20 cellular contexts compared by ENCODE assay signal in genomic region chr20:62039738-62040137, GRCh38. TPM values are rescaled to one million over a fixed set of nuclear protein-coding genes. Genes with fewer than 3 reads are reported as not detected.
A peak's percentile ranks its signal among the peaks of the same experiment; 100 is the strongest.
DNase-seq lines count a peak whose midpoint lies in the region; ATAC-seq, FAIRE-seq and TF ChIP-seq lines count a peak whose summit lies in the region.
"Had no signal": no experiment of that assay in that cellular context is flagged by ENCODE, and none has a peak within 500 bp of the region (broad histone marks: within the 10 kb centered on the region; RNA-seq: fewer than 3 reads in every experiment).

No MANE protein-coding gene starts in this region.

- H3K9ac ChIP-seq in IMR-90 (ENCODE audit: low read depth, low read length) (no peak overlapping the region), PC-3 (ENCODE audit: low read length) (no peak overlapping the region)

- intact Hi-C loops in IMR-90 (cut with micrococcal nuclease), result no loop called here
- intact Hi-C loops in PC-3 (cut with micrococcal nuclease), result no loop called here
- intact Hi-C loops in head of caudate nucleus (cut with DNase I), result no loop called here

- no peak overlapping the region for H2BK5ac ChIP-seq in IMR-90 (ENCODE audit: low read depth, low read length, poor library complexity, severe bottlenecking)

- no peak overlapping the region for H4K5ac ChIP-seq in IMR-90 (ENCODE audit: low read depth, low read length)

- TF ChIP-seq CTCF in IMR-90 (conservative IDR thresholded peaks at IDR 0.05; ENCODE audit: low read depth, low read length), result no peak
- TF ChIP-seq CTCF in PC-3 (conservative IDR thresholded peaks at IDR 0.05; ENCODE audit: low read depth, low read length), result no peak
- TF ChIP-seq CTCF in osteoblast (IDR thresholded peaks at IDR 0.05; ENCODE audit: extremely low read depth, low read depth, low read length), result no peak
- no peak for TF ChIP-seq CTCF in GM13977 (IDR thresholded peaks at IDR 0.05; ENCODE audit: extremely low read depth, insufficient read depth, missing control alignments)

- TF ChIP-seq POLR2A in GM12891 (IDR thresholded peaks at IDR 0.05; ENCODE audit: low read depth, low read length), result no peak
- no peak for TF ChIP-seq POLR2A in IMR-90 (IDR thresholded peaks at IDR 0.05; ENCODE audit: low read depth, low read length)

- CTCF ChIA-PET in IMR-90 (lab: Yijun Ruan, JAX), result no interaction called here
- CTCF ChIA-PET in PC-3 (lab: Charles Lee), result no interaction called here

- H3K9me3 ChIP-seq in IMR-90 (ENCODE audit: control insufficient read depth, insufficient read depth, low read length), result no peaks in the 10 kb centered on the region; the same call in 1 of the 2 replicates
- H3K9me3 ChIP-seq in PC-3 (ENCODE audit: low read length), result no peaks in the 10 kb centered on the region
- no peaks in the 10 kb centered on the region for H3K9me3 ChIP-seq in osteoblast (ENCODE audit: low read depth, low read length)
- H3K9me3 ChIP-seq: BE2C had no signal

- peaks cover 34 to 72% of the 10 kb centered on the region in 2 experiments for H3K79me1 ChIP-seq in IMR-90 (ENCODE audit: low read depth in 1 of 2, low read length in 2 of 2)

- BruUV-seq in IMR-90 (replicated peaks; lab: Mats Ljungman, UMichigan), result no TSS peak
- no TSS peak for BruUV-seq in PC-3 (replicated peaks; lab: Mats Ljungman, UMichigan)

- no peak overlapping the region for H2BK15ac ChIP-seq in IMR-90 (ENCODE audit: low read depth, low read length)

- no peak overlapping the region for H4K91ac ChIP-seq in IMR-90 (ENCODE audit: insufficient read depth, low read depth, low read length)

- H3K23ac ChIP-seq in IMR-90 (ENCODE audit: low read depth, low read length), result 0 out of 2 replicates have a peak overlapping the region, but pooled peaks have one; percentile 32

- no peaks in the 10 kb centered on the region for H3K27me3 Mint-ChIP-seq in effector memory CD8-positive, alpha-beta T cell
- H3K27me3 Mint-ChIP-seq: CD4-positive, alpha-beta T cell had no signal

- H4K20me1 ChIP-seq in IMR-90 (ENCODE audit: insufficient read depth, low read length) (peaks cover 61% of the 10 kb centered on the region), PC-3 (ENCODE audit: low read length) (peaks cover 26% of the 10 kb centered on the region; the same call in 1 of the 2 replicates), osteoblast (ENCODE audit: insufficient read depth, low read length) (peaks cover 43% of the 10 kb centered on the region)

- H3K27ac Mint-ChIP-seq in effector memory CD8-positive, alpha-beta T cell, result peak overlapping the region in 1 of 2 donors; percentile 19
- H3K27ac Mint-ChIP-seq: CD4-positive, alpha-beta T cell had no signal

- H3K4me3 Mint-ChIP-seq in effector memory CD8-positive, alpha-beta T cell, result no peak overlapping the region
- H3K4me3 Mint-ChIP-seq: CD4-positive, alpha-beta T cell had no signal

- H4K8ac ChIP-seq in IMR-90 (ENCODE audit: low read depth in 2 of 2, low read length in 2 of 2), result no peak overlapping the region

- H3K27ac ChIP-seq in IMR-90 (ENCODE audit: insufficient read depth, low read length) (no peak overlapping the region), PC-3 (ENCODE audit: low read length) (no peak overlapping the region), osteoblast (ENCODE audit: low read depth, low read length) (no peak overlapping the region)

- H2AFZ ChIP-seq in IMR-90 (replicated peaks; ENCODE audit: low read length, poor library complexity) (no peak overlapping the region), PC-3 (ENCODE audit: low read length) (no peak overlapping the region), osteoblast (ENCODE audit: low read length) (no peak overlapping the region)

- H3F3A ChIP-seq in PC-3 (ENCODE audit: low read length, unreplicated experiment), result no peaks in the 10 kb centered on the region

- H3K4me2 ChIP-seq in IMR-90 (ENCODE audit: low read depth, low read length) (no peak overlapping the region), PC-3 (ENCODE audit: low read length) (no peak overlapping the region), osteoblast (ENCODE audit: insufficient read depth, low read length) (no peak overlapping the region)

- H3K4me1 ChIP-seq in IMR-90 (ENCODE audit: control insufficient read depth, insufficient read depth, low read length) (peaks cover 12% of the 10 kb centered on the region), PC-3 (ENCODE audit: insufficient read depth, low read length) (peaks cover 7% of the 10 kb centered on the region; the same call in 1 of the 2 replicates), osteoblast (ENCODE audit: insufficient read depth, low read length) (peaks cover 9% of the 10 kb centered on the region)
- H3K4me1 ChIP-seq: BE2C had no signal

- H3K27me3 ChIP-seq in IMR-90 (ENCODE audit: control insufficient read depth, insufficient read depth, low read length) (no peaks in the 10 kb centered on the region), PC-3 (ENCODE audit: low read length) (no peaks in the 10 kb centered on the region), osteoblast (ENCODE audit: insufficient read depth, low read length) (no peaks in the 10 kb centered on the region)
- H3K27me3 ChIP-seq: BE2C had no signal

- H2BK20ac ChIP-seq in IMR-90 (ENCODE audit: low read depth, low read length), result no peak overlapping the region

- H2AK5ac ChIP-seq in IMR-90 (ENCODE audit: low read depth, low read length), result no peak overlapping the region

- H3K4me1 Mint-ChIP-seq in effector memory CD8-positive, alpha-beta T cell (ENCODE audit: low read depth in 2 of 2), result peaks cover 38 to 46% of the 10 kb centered on the region in 2 donors

- H3K9me3 Mint-ChIP-seq in effector memory CD8-positive, alpha-beta T cell, result no peaks in the 10 kb centered on the region
- H3K9me3 Mint-ChIP-seq: CD4-positive, alpha-beta T cell had no signal

- no peak overlapping the region for H3K14ac ChIP-seq in IMR-90 (replicated peaks; ENCODE audit: low read depth, low read length)

- ATAC-seq in IMR-90 (ENCODE audit: low read depth) (no peak), PC-3 (peak; percentile 49), HG03457 (IDR thresholded peaks at IDR 0.05; ENCODE audit: unreplicated experiment) (no peak)
- no peak for ATAC-seq in effector memory CD8-positive, alpha-beta T cell (replicated peaks)
- ATAC-seq: Panc1, Right ventricle myocardium inferior had no signal

- H3K79me2 ChIP-seq in PC-3 (ENCODE audit: low read length) (peaks cover 98% of the 10 kb centered on the region), osteoblast (ENCODE audit: insufficient read depth, low read length) (peaks cover 78% of the 10 kb centered on the region)

- H2AK9ac ChIP-seq in IMR-90 (replicated peaks; ENCODE audit: low read depth, low read length, poor library complexity), result no peak overlapping the region

- WGBS in IMR-90 (ENCODE audit: extremely low coverage in 2 of 2, insufficient read length in 1 of 2), 2 experiments, result 77% methylated on average over 3 of the region's 6 CpGs; no CpG with 5 or more reads in 1 of the 2 experiments

- no peak for TF ChIP-seq RAD21 in IMR-90 (IDR thresholded peaks at IDR 0.05; ENCODE audit: low read length)

- in situ Hi-C loops in IMR-90 (cut with MboI; ENCODE audit: low sequenced_read_pairs), result no loop called here
- in situ Hi-C loops in GM13977 (cut with MboI; ENCODE audit: low pct_unique_long_range_greater_than_20kb, low sequenced_read_pairs, unreplicated experiment), result no loop called here

- DNase-seq in GM12891 (ENCODE audit: insufficient read length, low spot score) (no peak), IMR-90 (no peak), PC-3 (peak; percentile 10), osteoblast (ENCODE audit: insufficient read length, low spot score, missing footprints) (peak; percentile 15), GM13977 (ENCODE audit: low spot score) (no peak), head of caudate nucleus (no peak)
- DNase-seq in effector memory CD8-positive, alpha-beta T cell, result no peak
- DNase-seq: BE2C; Calu3; CD4-positive, alpha-beta T cell; DMS53; H9; MV-4-11; NCI-H1417 treated with DMSO at 0.1 percent for 48 hours; NCI-H1930; NCI-H446; NCI-H774 had no signal

- no peak overlapping the region for H2BK120ac ChIP-seq in IMR-90 (ENCODE audit: low read depth, low read length)

- H3K4me3 ChIP-seq in IMR-90 (ENCODE audit: insufficient read depth, low read depth, low read length) (no peak overlapping the region), PC-3 (ENCODE audit: low read length) (no peak overlapping the region), osteoblast (ENCODE audit: insufficient read depth, low read length) (no peak overlapping the region)

- no peaks in the 10 kb centered on the region for H3K36me3 Mint-ChIP-seq in effector memory CD8-positive, alpha-beta T cell (ENCODE audit: insufficient read depth)

- H3K18ac ChIP-seq in IMR-90 (ENCODE audit: low read depth, low read length), result no peak overlapping the region

- H3K9me2 ChIP-seq in PC-3 (replicated peaks; ENCODE audit: low read length), result no peaks in the 10 kb centered on the region

- POLR2A ChIA-PET in IMR-90 (lab: Charles Lee; ENCODE audit: unreplicated experiment), result no interaction called here
- POLR2A ChIA-PET in PC-3 (lab: Charles Lee; ENCODE audit: unreplicated experiment), result no interaction called here

- H3K9me1 ChIP-seq in IMR-90 (ENCODE audit: insufficient read depth, low read length), result peaks cover 16% of the 10 kb centered on the region

- dilution Hi-C loops in IMR-90 (cut with HindIII; ENCODE audit: low sequenced_read_pairs, unreplicated experiment), result no loop called here

- FAIRE-seq in GM12891 (lab: Jason Lieb, UNC), result no peak

- no peak overlapping the region for H3K56ac ChIP-seq in IMR-90 (ENCODE audit: extremely low read depth, insufficient read depth, low read length)

- H3K36me3 ChIP-seq in IMR-90 (ENCODE audit: control insufficient read depth, insufficient read depth, low read length) (no peaks in the 10 kb centered on the region), PC-3 (ENCODE audit: low read depth, low read length) (no peaks in the 10 kb centered on the region), osteoblast (ENCODE audit: insufficient read depth, low read length) (no peaks in the 10 kb centered on the region)
- H3K36me3 ChIP-seq: BE2C had no signal

- H3K4ac ChIP-seq in IMR-90 (ENCODE audit: low read depth, low read length), result no peak overlapping the region

TF ChIP-seq in GM12891, 5 proteins besides CTCF, POLR2A, EP300 and RAD21:
- TF ChIP-seq SPI1 (IDR thresholded peaks at IDR 0.05; ENCODE audit: low read depth, low read length) (no peak), POU2F2 (IDR thresholded peaks at IDR 0.05; ENCODE audit: low read depth, low read length) (peak; percentile 67; the same call in 1 of the 2 replicates)

TF ChIP-seq in IMR-90, 13 proteins besides CTCF, POLR2A, EP300 and RAD21 (continues in another document):
- TF ChIP-seq RCOR1 (IDR thresholded peaks at IDR 0.05; ENCODE audit: insufficient replicate concordance, low read length), result no peak

RNA-seq across cellular contexts. Expression of gene TAF4, which starts 25.9 kb away (rescaled TPM):
- polyA plus RNA-seq in GM12891 (2012; ENCODE audit: low read depth, missing spikeins), result 8.1 TPM
- 1.4 and 1.7 TPM in 2 replicates for total RNA-seq in IMR-90 (2012; rRNA removed)
- polyA plus RNA-seq in IMR-90 (2012; rRNA removed), result 4.9 and 5.1 TPM in 2 replicates
- polyA plus RNA-seq in IMR-90 (2012; cell fraction: cytosol; rRNA removed), result 4.7 and 9.8 TPM in 2 replicates
- polyA plus RNA-seq in IMR-90 (2012; cell fraction: nucleus; rRNA removed; ENCODE audit: low replicate concordance), result 15.8 and 40.0 TPM in 2 replicates
- total RNA-seq in PC-3 (2014; rRNA removed), result 9.6 and 15.1 TPM in 2 replicates
- 4.3 and 4.7 TPM in 2 replicates for total RNA-seq in osteoblast

Comparison
In these comparisons a context has a peak if more than half of its experiments do, and no peak if none do; other contexts are left out.
1. DNase-seq: peak in PC-3 (single experiment) and osteoblast (single experiment); none in GM12891 (single experiment), IMR-90 (single experiment), GM13977 (single experiment), head of caudate nucleus (0 of 42) and effector memory CD8-positive, alpha-beta T cell (0 of 3).